16 cellular contexts compared by ENCODE assay signal in the genomic region with DNA sequence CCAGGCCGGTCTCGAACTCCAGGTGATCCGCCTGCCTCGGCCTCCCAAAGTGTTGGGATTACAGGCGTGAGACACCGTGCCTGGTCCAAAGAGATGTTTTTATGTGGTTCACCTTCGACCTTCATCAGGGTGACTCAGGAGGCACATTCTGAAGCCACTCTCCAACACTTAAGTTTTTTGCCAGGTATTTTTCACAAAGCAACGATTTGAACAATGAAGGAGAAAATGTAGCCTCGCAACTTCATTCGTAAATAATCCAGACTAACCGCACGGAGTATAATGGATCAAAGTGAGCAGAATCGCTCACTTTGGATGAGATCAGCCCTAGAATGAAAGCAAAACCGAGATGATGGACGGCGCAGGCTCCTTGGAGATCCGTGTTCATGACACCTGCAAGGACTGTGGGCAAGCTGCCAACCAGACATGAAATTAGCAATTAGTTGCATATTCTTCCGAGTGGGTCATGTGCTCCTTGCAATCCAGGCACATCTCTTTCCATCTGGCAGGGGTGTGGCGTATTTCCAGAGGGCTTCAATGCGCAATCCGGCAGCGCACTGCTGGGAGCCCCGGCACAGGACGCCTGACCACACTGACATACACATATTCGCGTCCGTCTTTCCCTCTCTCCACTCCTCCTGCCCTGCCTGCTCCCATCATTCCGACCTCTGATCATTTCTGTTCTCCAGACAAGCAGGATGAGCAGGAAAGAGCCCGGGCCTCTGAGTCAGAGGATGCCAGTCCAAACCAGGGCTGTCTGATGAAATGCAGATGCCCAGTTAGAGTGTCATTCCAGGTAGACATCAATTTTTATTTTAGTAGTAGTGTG.
DNase-seq lines count a peak whose midpoint lies in the region; ATAC-seq and TF ChIP-seq lines count a peak whose summit lies in the region.
"Had no signal": no experiment of that assay in that cellular context is flagged by ENCODE, and none has a peak within 500 bp of the region (broad histone marks: within the 10 kb centered on the region; RNA-seq: fewer than 3 reads in every experiment).

No MANE protein-coding gene starts in this region.

- intact Hi-C loops in breast epithelium (cut with DNase I; ENCODE audit: low total_unique reads) = no loop called here

- H3K27ac ChIP-seq in breast epithelium = peak overlapping the region; percentile 10 to 75
- H3K27ac ChIP-seq: parathyroid adenoma had no signal

- peaks cover 3% of the 10 kb centered on the region for H3K4me1 Mint-ChIP-seq in type B pancreatic cell (ENCODE audit: unreplicated experiment)

- H3K9me3 ChIP-seq in breast epithelium = no peaks in the 10 kb centered on the region

- no peak overlapping the region for H3K4me3 ChIP-seq in breast epithelium

- no peak for ATAC-seq in HG03108 (IDR thresholded peaks at IDR 0.05; ENCODE audit: unreplicated experiment)
- ATAC-seq: HepG2 had no signal

- no peaks in the 10 kb centered on the region for H3K27me3 ChIP-seq in breast epithelium

- H3K27me3 Mint-ChIP-seq in type B pancreatic cell = no peaks in the 10 kb centered on the region

- no peaks in the 10 kb centered on the region for H3K36me3 ChIP-seq in breast epithelium

- H3K4me1 ChIP-seq in breast epithelium = no peaks in the 10 kb centered on the region
- H3K4me1 ChIP-seq: parathyroid adenoma had no signal

- TF ChIP-seq CTCF in breast epithelium (IDR thresholded peaks at IDR 0.05) = no peak
- TF ChIP-seq CTCF in type B pancreatic cell (conservative IDR thresholded peaks at IDR 0.05) = no peak

- H3K9me3 Mint-ChIP-seq in type B pancreatic cell = no peaks in the 10 kb centered on the region

- H3K4me3 Mint-ChIP-seq in type B pancreatic cell = no peak overlapping the region

- no peaks in the 10 kb centered on the region for H3K36me3 Mint-ChIP-seq in type B pancreatic cell

- H3K27ac Mint-ChIP-seq in type B pancreatic cell = peak overlapping the region; percentile 57

- no peak for TF ChIP-seq POLR2A in breast epithelium (IDR thresholded peaks at IDR 0.05)

- peak; percentile 26 for DNase-seq in NCI-H2107 treated with DMSO at 0.1 percent for 48 hours (lab: John Stamatoyannopoulos, UW; ENCODE audit: unreplicated experiment)
- no peak for DNase-seq in NCI-H2107 (lab: John Stamatoyannopoulos, UW)
- peak; percentile 50 for DNase-seq in NCI-H2196 treated with DMSO at 0.1 percent for 48 hours (lab: John Stamatoyannopoulos, UW; ENCODE audit: unreplicated experiment)
- DNase-seq in breast epithelium (ENCODE audit: low spot score in 2 of 2) = peak in 1 of 2 donors; percentile 50
- DNase-seq in type B pancreatic cell (ENCODE audit: extremely low spot score, unreplicated experiment) = no peak
- no peak for DNase-seq in glomerular visceral epithelial cell (ENCODE audit: extremely low spot score)
- DNase-seq in iPS-NIHi7 (ENCODE audit: extremely low spot score) = no peak
- DNase-seq: activated naive CD4-positive, alpha-beta T cell treated with Interleukin-2 at 50 U/mL for 16 hours; effector CD8-positive, alpha-beta T cell; kidney; NCI-H1930; OCI-M1; SW 1271 had no signal

Comparison
In these comparisons a context has a peak if more than half of its experiments do, and no peak if none do; other contexts are left out.
1. DNase-seq: peak in NCI-H2107 treated with DMSO at 0.1 percent for 48 hours (single experiment) and NCI-H2196 treated with DMSO at 0.1 percent for 48 hours (single experiment); none in NCI-H2107 (single experiment), type B pancreatic cell (single experiment), glomerular visceral epithelial cell (single experiment) and iPS-NIHi7 (single experiment).